ENCODE assay signal across 25 cellular contexts in genomic region chr3:122934251-122934650, GRCh38.
"Had no signal": no experiment of that assay in that cellular context is flagged by ENCODE, and none has a peak within 500 bp of the region (broad histone marks: within the 10 kb centered on the region; RNA-seq: fewer than 3 reads in every experiment).

No MANE protein-coding gene starts in this region.

- H3K27me3 ChIP-seq: dorsolateral prefrontal cortex, neutrophil, pancreas, right lobe of liver, suprapubic skin, transverse colon, upper lobe of right lung, uterus had no signal

- H3K4me3 ChIP-seq: dorsolateral prefrontal cortex, esophagus squamous epithelium, lung, mucosa of descending colon, pancreas, right lobe of liver, suprapubic skin, transverse colon, upper lobe of right lung, uterus had no signal

- H3K9me3 ChIP-seq: esophagus squamous epithelium, mucosa of descending colon, neutrophil, pancreas, right lobe of liver, suprapubic skin, transverse colon, upper lobe of right lung, uterus had no signal

- ATAC-seq: left lobe of liver; mucosa of descending colon; natural killer cell treated with Interleukin-12 subunit alpha and Interleukin-12 subunit beta and Interleukin-15 and Interleukin-18, amount 100 ng/mL, for 72 hours; pancreas; right lobe of liver; stimulated activated naive CD8-positive, alpha-beta T cell treated with anti-CD3 and anti-CD28 coated beads, Interleukin-15, amount 100 ng/mL, for 72 hours; upper lobe of right lung had no signal

- H3K36me3 ChIP-seq: esophagus squamous epithelium, neutrophil, pancreas, right lobe of liver, suprapubic skin, transverse colon, upper lobe of right lung, uterus had no signal

- DNase-seq: cortex of kidney; dorsolateral prefrontal cortex; effector CD4-positive, alpha-beta T cell; esophagus squamous epithelium; head of caudate nucleus; mesenchymal stem cell; mucosa of descending colon; naive B cell; pancreas; retina; right lobe of liver; small intestine; stimulated activated CD4-positive, alpha-beta T cell treated with anti-CD3 and anti-CD28 coated beads, Interleukin-1b, Interleukin-23, amount 100 ng/mL, for 48 hours; stimulated activated CD4-positive, alpha-beta T cell treated with anti-CD3 and anti-CD28 coated beads, Interleukin-4, amount 100 ng/mL, for 1 hour; stimulated activated CD8-positive, alpha-beta memory T cell treated with anti-CD3 and anti-CD28 coated beads, Interleukin-4, amount 100 ng/mL, for 48 hours; stimulated activated naive CD4-positive, alpha-beta T cell; stimulated activated naive CD8-positive, alpha-beta T cell treated with anti-CD3 and anti-CD28 coated beads, Interleukin-15, amount 100 ng/mL, for 72 hours; transverse colon; upper lobe of right lung; uterus had no signal

- H3K4me1 ChIP-seq: esophagus squamous epithelium, pancreas, right lobe of liver, transverse colon, upper lobe of right lung, uterus had no signal

- H3K27ac ChIP-seq: dorsolateral prefrontal cortex, esophagus squamous epithelium, neutrophil, pancreas, right lobe of liver, suprapubic skin, transverse colon, upper lobe of right lung, uterus had no signal
